In genomic region chr9:4585135-4585534, GRCh38 we compare ENCODE assay signal across 22 cellular contexts.
"Had no signal": no experiment of that assay in that cellular context is flagged by ENCODE, and none has a peak within 500 bp of the region (broad histone marks: within the 10 kb centered on the region; RNA-seq: fewer than 3 reads in every experiment).

No MANE protein-coding gene starts in this region.

- H3K4me3 ChIP-seq: adrenal gland, body of pancreas, coronary artery, heart right ventricle, left ventricle myocardium inferior, smooth muscle cell, transverse colon had no signal

- H3K9me3 ChIP-seq: adrenal gland, body of pancreas, heart right ventricle, left ventricle myocardium inferior, transverse colon had no signal

- ATAC-seq: activated CD8-positive, alpha-beta T cell treated with anti-CD3 and anti-CD28 coated beads for 36 hours; activated T-cell treated with anti-CD3 and anti-CD28 coated beads, Interleukin-2, amount 50 U/mL, for 4 hours; body of pancreas; heart right ventricle; natural killer cell treated with Interleukin-12 subunit alpha and Interleukin-12 subunit beta and Interleukin-15 and Interleukin-18, amount 100 ng/mL, for 72 hours had no signal

- H3K4me1 ChIP-seq: body of pancreas had no signal

- DNase-seq: activated B cell treated with CpG ODN at 0.5 μM for 24 hours; activated CD4-positive, alpha-beta T cell treated with anti-CD3 and anti-CD28 coated beads for 48 hours; activated CD8-positive, alpha-beta T cell treated with anti-CD3 and anti-CD28 coated beads for 36 hours; activated effector memory CD4-positive, alpha-beta T cell treated with anti-CD3 and anti-CD28 coated beads, Interleukin-2, amount 50 U/mL, for 16 hours; activated T-cell treated with anti-CD3 and anti-CD28 coated beads, Interleukin-2, amount 50 U/mL, for 4 hours; adrenal gland; body of pancreas; foreskin melanocyte; heart right ventricle; left ventricle myocardium inferior; nucleus accumbens; posterior cingulate gyrus; retina; stimulated activated CD4-positive, alpha-beta T cell treated with anti-CD3 and anti-CD28 coated beads, Interleukin-4, amount 100 ng/mL, for 4 hours; stimulated activated CD8-positive, alpha-beta memory T cell treated with anti-CD3 and anti-CD28 coated beads, Interleukin-4, amount 100 ng/mL, for 48 hours; stimulated activated naive CD4-positive, alpha-beta T cell treated with Interleukin-2 at 50 U/mL for 16 hours; substantia nigra; T-helper 2 cell; transverse colon had no signal

- H3K27ac ChIP-seq: adrenal gland, body of pancreas, coronary artery, heart right ventricle, left ventricle myocardium inferior, transverse colon had no signal

- H3K4me2 ChIP-seq: smooth muscle cell had no signal

- H3K27me3 ChIP-seq: adrenal gland, body of pancreas, heart right ventricle, transverse colon had no signal

- H3K36me3 ChIP-seq: adrenal gland, transverse colon had no signal
